ENCODE assay signal across 1 cellular context in the genomic region with DNA sequence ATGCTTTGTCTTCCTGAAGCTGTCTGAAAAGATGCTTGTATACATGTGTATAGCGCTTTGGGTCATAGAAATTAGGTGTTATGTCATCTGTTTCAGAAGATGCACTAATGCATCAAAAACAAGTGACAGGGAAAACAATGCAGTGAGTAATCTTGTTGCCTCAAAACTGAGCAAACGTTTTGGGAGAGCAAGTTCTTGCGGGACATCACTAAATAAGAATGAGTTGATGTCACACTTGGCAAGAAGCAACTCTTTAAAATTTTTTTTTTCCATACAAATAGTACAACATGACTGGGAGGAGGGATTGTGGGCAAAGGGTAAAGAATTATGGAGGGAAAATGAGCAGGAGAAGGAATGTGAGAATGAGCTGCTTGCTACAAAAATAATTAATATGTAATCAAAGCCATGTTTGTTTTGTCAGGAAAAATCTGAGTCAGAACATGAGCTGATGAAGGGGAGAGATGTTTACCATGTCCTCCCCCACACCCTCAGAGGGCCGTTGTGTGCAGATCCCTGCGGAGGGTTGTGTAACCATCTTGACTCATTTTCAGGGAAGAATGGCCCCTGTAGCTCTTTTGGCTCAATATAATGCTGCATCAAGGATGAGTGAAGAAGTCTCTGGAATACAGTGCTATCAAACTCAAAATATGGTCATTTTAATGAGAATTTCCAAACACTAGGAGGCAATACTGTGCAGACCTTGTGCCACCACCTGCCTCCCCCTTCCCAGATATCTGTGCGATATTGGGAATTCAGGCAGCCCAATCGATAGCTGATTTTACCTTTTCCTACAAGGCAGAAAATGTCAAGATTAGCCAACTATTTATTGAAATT.
TF ChIP-seq lines count a peak whose summit lies in the region.

No MANE protein-coding gene starts in this region.

TF ChIP-seq in K562, 482 proteins besides CTCF, POLR2A, EP300 and RAD21 (continued from another document):
- TF ChIP-seq, protein P1, sequence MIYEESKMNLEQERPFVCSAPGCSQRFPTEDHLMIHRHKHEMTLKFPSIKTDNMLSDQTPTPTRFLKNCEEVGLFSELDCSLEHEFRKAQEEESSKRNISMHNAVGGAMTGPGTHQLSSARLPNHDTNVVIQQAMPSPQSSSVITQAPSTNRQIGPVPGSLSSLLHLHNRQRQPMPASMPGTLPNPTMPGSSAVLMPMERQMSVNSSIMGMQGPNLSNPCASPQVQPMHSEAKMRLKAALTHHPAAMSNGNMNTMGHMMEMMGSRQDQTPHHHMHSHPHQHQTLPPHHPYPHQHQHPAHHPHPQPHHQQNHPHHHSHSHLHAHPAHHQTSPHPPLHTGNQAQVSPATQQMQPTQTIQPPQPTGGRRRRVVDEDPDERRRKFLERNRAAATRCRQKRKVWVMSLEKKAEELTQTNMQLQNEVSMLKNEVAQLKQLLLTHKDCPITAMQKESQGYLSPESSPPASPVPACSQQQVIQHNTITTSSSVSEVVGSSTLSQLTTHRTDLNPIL (CRISPR knock-in tag; IDR thresholded peaks at IDR 0.05): no peak
- TF ChIP-seq GABPA (tag; conservative IDR thresholded peaks at IDR 0.05; ENCODE audit: low read depth) (no peak), EGR1 (conservative IDR thresholded peaks at IDR 0.05) (0 out of 2 replicates have a peak, but pooled peaks have one; percentile 15), PHF20 (IDR thresholded peaks at IDR 0.05; ENCODE audit: partially characterized antibody) (no peak), CXXC5 (CRISPR knock-in tag; IDR thresholded peaks at IDR 0.05) (no peak), GATAD2B (IDR thresholded peaks at IDR 0.05; ENCODE audit: borderline replicate concordance) (no peak), SMC3 (conservative IDR thresholded peaks at IDR 0.05; ENCODE audit: insufficient read depth, low read depth, low read length) (no peak), SP1 (CRISPR knock-in tag; IDR thresholded peaks at IDR 0.05) (no peak), JUN (IDR thresholded peaks at IDR 0.05; ENCODE audit: borderline replicate concordance, low read depth, low read length) (peak; percentile 48; the same call in 1 of the 2 replicates), JUN (CRISPR knock-in tag; IDR thresholded peaks at IDR 0.05; ENCODE audit: borderline replicate concordance) (no peak), KDM1A (IDR thresholded peaks at IDR 0.05) (peak; percentile 70 to 77; a peak in 2 of 4 replicates), ZNF76 (CRISPR knock-in tag; IDR thresholded peaks at IDR 0.05; ENCODE audit: borderline replicate concordance) (no peak), XRCC3 (IDR thresholded peaks at IDR 0.05) (no peak), FOXJ2 (tag; IDR thresholded peaks at IDR 0.05) (no peak), RCOR1 (IDR thresholded peaks at IDR 0.05; ENCODE audit: borderline replicate concordance in 1 of 2, low read depth in 2 of 2, low read length in 2 of 2) (peak in 1 of 2 experiments; percentile 74; a peak in 2 of 4 replicates), TEAD1 (CRISPR knock-in tag; IDR thresholded peaks at IDR 0.05) (no peak), FOXA1 (IDR thresholded peaks at IDR 0.05; ENCODE audit: borderline replicate concordance) (peak; percentile 50; the same call in 1 of the 2 replicates)
- TF ChIP-seq, protein P2, sequence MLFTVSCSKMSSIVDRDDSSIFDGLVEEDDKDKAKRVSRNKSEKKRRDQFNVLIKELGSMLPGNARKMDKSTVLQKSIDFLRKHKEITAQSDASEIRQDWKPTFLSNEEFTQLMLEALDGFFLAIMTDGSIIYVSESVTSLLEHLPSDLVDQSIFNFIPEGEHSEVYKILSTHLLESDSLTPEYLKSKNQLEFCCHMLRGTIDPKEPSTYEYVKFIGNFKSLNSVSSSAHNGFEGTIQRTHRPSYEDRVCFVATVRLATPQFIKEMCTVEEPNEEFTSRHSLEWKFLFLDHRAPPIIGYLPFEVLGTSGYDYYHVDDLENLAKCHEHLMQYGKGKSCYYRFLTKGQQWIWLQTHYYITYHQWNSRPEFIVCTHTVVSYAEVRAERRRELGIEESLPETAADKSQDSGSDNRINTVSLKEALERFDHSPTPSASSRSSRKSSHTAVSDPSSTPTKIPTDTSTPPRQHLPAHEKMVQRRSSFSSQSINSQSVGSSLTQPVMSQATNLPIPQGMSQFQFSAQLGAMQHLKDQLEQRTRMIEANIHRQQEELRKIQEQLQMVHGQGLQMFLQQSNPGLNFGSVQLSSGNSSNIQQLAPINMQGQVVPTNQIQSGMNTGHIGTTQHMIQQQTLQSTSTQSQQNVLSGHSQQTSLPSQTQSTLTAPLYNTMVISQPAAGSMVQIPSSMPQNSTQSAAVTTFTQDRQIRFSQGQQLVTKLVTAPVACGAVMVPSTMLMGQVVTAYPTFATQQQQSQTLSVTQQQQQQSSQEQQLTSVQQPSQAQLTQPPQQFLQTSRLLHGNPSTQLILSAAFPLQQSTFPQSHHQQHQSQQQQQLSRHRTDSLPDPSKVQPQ (CRISPR knock-in tag; IDR thresholded peaks at IDR 0.05; ENCODE audit: borderline replicate concordance): no peak
- TF ChIP-seq, protein P3, sequence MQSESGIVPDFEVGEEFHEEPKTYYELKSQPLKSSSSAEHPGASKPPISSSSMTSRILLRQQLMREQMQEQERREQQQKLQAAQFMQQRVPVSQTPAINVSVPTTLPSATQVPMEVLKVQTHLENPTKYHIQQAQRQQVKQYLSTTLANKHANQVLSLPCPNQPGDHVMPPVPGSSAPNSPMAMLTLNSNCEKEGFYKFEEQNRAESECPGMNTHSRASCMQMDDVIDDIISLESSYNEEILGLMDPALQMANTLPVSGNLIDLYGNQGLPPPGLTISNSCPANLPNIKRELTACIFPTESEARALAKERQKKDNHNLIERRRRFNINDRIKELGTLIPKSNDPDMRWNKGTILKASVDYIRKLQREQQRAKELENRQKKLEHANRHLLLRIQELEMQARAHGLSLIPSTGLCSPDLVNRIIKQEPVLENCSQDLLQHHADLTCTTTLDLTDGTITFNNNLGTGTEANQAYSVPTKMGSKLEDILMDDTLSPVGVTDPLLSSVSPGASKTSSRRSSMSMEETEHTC (IDR thresholded peaks at IDR 0.05): no peak
TF ChIP-seq in K562: peak in this region for 11.
